ENCODE assay signal across 12 cellular contexts in genomic region chrX:53084043-53084570, GRCh38. TPM values are rescaled to one million over a fixed set of nuclear protein-coding genes. Genes with fewer than 3 reads are reported as not detected.
DNase-seq lines count a peak whose midpoint lies in the region; ATAC-seq, FAIRE-seq and TF ChIP-seq lines count a peak whose summit lies in the region.
"Had no signal": no experiment of that assay in that cellular context is flagged by ENCODE, and none has a peak within 500 bp of the region (broad histone marks: within the 10 kb centered on the region; RNA-seq: fewer than 3 reads in every experiment).

No MANE protein-coding gene starts in this region.

- no peaks in the 10 kb centered on the region for H3K36me3 ChIP-seq in neural cell (ENCODE audit: insufficient read depth, low read length)

- peaks cover 49% of the 10 kb centered on the region for H3K4me1 Mint-ChIP-seq in HFFc6 (ENCODE audit: low read depth)

- H3K27me3 ChIP-seq in dorsolateral prefrontal cortex: peaks cover 0 to 75% (median 14%) of the 10 kb centered on the region in 45 donors
- H3K27me3 ChIP-seq in neural cell (ENCODE audit: insufficient read depth, low read depth, low read length): no peaks in the 10 kb centered on the region

- peak overlapping the region; percentile 85 for H3K9ac ChIP-seq in neural cell (ENCODE audit: low read length)

- H2AFZ ChIP-seq in neural cell (ENCODE audit: low read depth, low read length): no peak overlapping the region

- no peak for FAIRE-seq in RCC 7860 (lab: Jason Lieb, UNC)

- H3F3A ChIP-seq in neural cell (ENCODE audit: insufficient read depth, low read length, poor library complexity, severe bottlenecking): no peaks in the 10 kb centered on the region

- TF ChIP-seq EP300 in neural cell (conservative IDR thresholded peaks at IDR 0.05; ENCODE audit: poor library complexity, severe bottlenecking): no peak

- intact Hi-C loops in dorsolateral prefrontal cortex (cut with DNase I): no loop called here

- peaks cover 4% of the 10 kb centered on the region for H3K27me3 Mint-ChIP-seq in HFFc6 (ENCODE audit: insufficient read depth)

- no peak for TF ChIP-seq CTCF in AG04449 (IDR thresholded peaks at IDR 0.05; ENCODE audit: insufficient read depth, low read length, missing control alignments)
- no peak for TF ChIP-seq CTCF in HFFc6 (IDR thresholded peaks at IDR 0.05)
- no peak for TF ChIP-seq CTCF in dorsolateral prefrontal cortex (IDR thresholded peaks at IDR 0.05 in 54 of 56, conservative IDR thresholded peaks at IDR 0.05 in 2 of 56; ENCODE audit: low read depth in 1 of 56, partially characterized antibody in 56 of 56)
- TF ChIP-seq CTCF in neural cell (IDR thresholded peaks at IDR 0.05; ENCODE audit: poor library complexity, severe bottlenecking): no peak

- H3K9me3 ChIP-seq in neural cell (ENCODE audit: low read length): no peaks in the 10 kb centered on the region

- peak overlapping the region; percentile 95 for H3K4me3 Mint-ChIP-seq in HFFc6

- no peak for ATAC-seq in GM18858 (IDR thresholded peaks at IDR 0.05; ENCODE audit: unreplicated experiment)
- ATAC-seq in HG02759 (IDR thresholded peaks at IDR 0.05; ENCODE audit: unreplicated experiment): no peak

- no peaks in the 10 kb centered on the region for H3K9me2 ChIP-seq in neural cell (ENCODE audit: insufficient read depth, low read length)

- CTCF ChIA-PET in AG04449 (lab: Yijun Ruan, JAX): no interaction called here

- H3K9me3 Mint-ChIP-seq in HFFc6: no peaks in the 10 kb centered on the region

- peak overlapping the region; percentile 48 for H3K4me2 ChIP-seq in neural cell (ENCODE audit: low read length)

- no peaks in the 10 kb centered on the region for H3K79me2 ChIP-seq in neural cell (replicated peaks; ENCODE audit: insufficient read depth, low read length)

- H4K20me1 ChIP-seq in neural cell (ENCODE audit: insufficient read depth): no peaks in the 10 kb centered on the region

- peak overlapping the region in 24 of 59 donors; percentile 2 to 95 (median 42) for H3K27ac ChIP-seq in dorsolateral prefrontal cortex
- H3K27ac ChIP-seq in neural cell (ENCODE audit: low read length): no peak overlapping the region

- H3K4me3 ChIP-seq in AG04449 (ENCODE audit: low read depth, low read length) (peak overlapping the region; percentile 67), dorsolateral prefrontal cortex (peak overlapping the region in 55 of 59 donors; percentile 20 to 89 (median 76)), neural cell (ENCODE audit: low read length) (peak overlapping the region; percentile 82)

- DNase-seq in AG04449 (ENCODE audit: low read depth, low spot score) (no peak), HFFc6 (no peak), dorsolateral prefrontal cortex (no peak), RCC 7860 (ENCODE audit: low spot score) (no peak)
- DNase-seq in activated CD4-positive, CD25-positive, alpha-beta regulatory T cell (lab: John Stamatoyannopoulos, UW): no peak
- DNase-seq: EL, KBM-7, mesendoderm, NCI-H226 had no signal

- peak overlapping the region; percentile 50 for H3K27ac Mint-ChIP-seq in HFFc6

- POLR2A ChIA-PET in AG04449 (lab: Yijun Ruan, JAX): no interaction called here

- no peak for TF ChIP-seq RAD21 in neural cell (conservative IDR thresholded peaks at IDR 0.05)

- peaks cover 12% of the 10 kb centered on the region for H3K36me3 Mint-ChIP-seq in HFFc6 (ENCODE audit: low read depth)

TF ChIP-seq in neural cell, 6 proteins besides CTCF, POLR2A, EP300 and RAD21:
- TF ChIP-seq SMC3 (conservative IDR thresholded peaks at IDR 0.05; ENCODE audit: poor library complexity) (no peak), POLR2AphosphoS5 (IDR thresholded peaks at IDR 0.05) (no peak), TAF1 (IDR thresholded peaks at IDR 0.05; ENCODE audit: low read depth) (no peak), EZH2 (IDR thresholded peaks at IDR 0.05; ENCODE audit: borderline replicate concordance, insufficient read depth, low read length, poor library complexity, severe bottlenecking) (no peak), REST (IDR thresholded peaks at IDR 0.05; ENCODE audit: borderline replicate concordance) (no peak), MXI1 (conservative IDR thresholded peaks at IDR 0.05; ENCODE audit: poor library complexity, severe bottlenecking) (no peak)

RNA-seq across cellular contexts. Expression of gene TSPYL2, which starts 1.9 kb away (rescaled TPM):
- 10 to 100 TPM; 20.9 to 26.7 (median 22.3) TPM for total RNA-seq in HFFc6 (2021; fragmentation: NEBNext Ultra II Directional; extraction: Animal tissue kit (Norgen Biotek cat#: 25700))
- 100 to 1,000 TPM in 118 of 120 experiments, 10 to 100 TPM in 2; 82.1 to 367 (median 187) TPM for total RNA-seq in dorsolateral prefrontal cortex
- 40.2 and 43.2 TPM in 2 replicates for polyA plus RNA-seq in neural cell
- 23.6 and 24.0 TPM in 2 replicates for polyA minus RNA-seq in neural cell

RNA-seq across cellular contexts. Expression of gene KANTR, which starts 9.8 kb away (rescaled TPM):
- total RNA-seq in HFFc6 (2021; fragmentation: NEBNext Ultra II Directional; extraction: Animal tissue kit (Norgen Biotek cat#: 25700)): 1 to 10 TPM; 2.6 to 4.8 (median 3.2) TPM
- 10 to 100 TPM; 25.4 to 60.7 (median 42.0) TPM for total RNA-seq in dorsolateral prefrontal cortex
- polyA plus RNA-seq in neural cell: 35.4 and 37.5 TPM in 2 replicates
- 46.0 and 53.7 TPM in 2 replicates for polyA minus RNA-seq in neural cell

RNA-seq across cellular contexts. Expression of gene GPR173, which starts 35.5 kb away (rescaled TPM):
- 1 to 10 TPM; 2.1 to 3.1 (median 2.8) TPM for total RNA-seq in HFFc6 (2021; fragmentation: NEBNext Ultra II Directional; extraction: Animal tissue kit (Norgen Biotek cat#: 25700))
- 10 to 100 TPM; 13.8 to 28.3 (median 20.2) TPM for total RNA-seq in dorsolateral prefrontal cortex
- polyA plus RNA-seq in neural cell: 26.9 and 30.8 TPM in 2 replicates
- 32.1 and 36.5 TPM in 2 replicates for polyA minus RNA-seq in neural cell

Comparison
In these comparisons a context has a peak if more than half of its experiments do, and no peak if none do; other contexts are left out.
1. RNA of gene KANTR, which starts 9.8 kb away (total RNA-seq): 25.4 to 60.7 TPM in dorsolateral prefrontal cortex; 2.6 to 4.8 TPM in HFFc6; every median in the first group is over 4 times any median in the second.
2. Peak in every context shown above with its lines, with median percentiles within 50 percentile points of each other: H3K4me3 ChIP-seq.